In genomic region chr13:52454825-52455676, GRCh38 we compare ENCODE assay signal across 1 cellular context.
TF ChIP-seq lines count a peak whose summit lies in the region.

A gene with protein sequence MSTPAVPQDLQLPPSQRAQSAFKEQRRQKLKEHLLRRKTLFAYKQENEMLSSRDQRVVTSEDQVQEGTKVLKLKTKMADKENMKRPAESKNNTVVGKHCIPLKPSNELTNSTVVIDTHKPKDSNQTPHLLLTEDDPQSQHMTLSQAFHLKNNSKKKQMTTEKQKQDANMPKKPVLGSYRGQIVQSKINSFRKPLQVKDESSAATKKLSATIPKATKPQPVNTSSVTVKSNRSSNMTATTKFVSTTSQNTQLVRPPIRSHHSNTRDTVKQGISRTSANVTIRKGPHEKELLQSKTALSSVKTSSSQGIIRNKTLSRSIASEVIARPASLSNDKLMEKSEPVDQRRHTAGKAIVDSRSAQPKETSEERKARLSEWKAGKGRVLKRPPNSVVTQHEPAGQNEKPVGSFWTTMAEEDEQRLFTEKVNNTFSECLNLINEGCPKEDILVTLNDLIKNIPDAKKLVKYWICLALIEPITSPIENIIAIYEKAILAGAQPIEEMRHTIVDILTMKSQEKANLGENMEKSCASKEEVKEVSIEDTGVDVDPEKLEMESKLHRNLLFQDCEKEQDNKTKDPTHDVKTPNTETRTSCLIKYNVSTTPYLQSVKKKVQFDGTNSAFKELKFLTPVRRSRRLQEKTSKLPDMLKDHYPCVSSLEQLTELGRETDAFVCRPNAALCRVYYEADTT (plus strand): TSS chr13:52455478. CDS start chr13:52455557, 79 bp downstream.

TF ChIP-seq in HepG2, 621 proteins besides CTCF, POLR2A, EP300 and RAD21 (continued from another document and continues in another):
- TF ChIP-seq, protein P1, sequence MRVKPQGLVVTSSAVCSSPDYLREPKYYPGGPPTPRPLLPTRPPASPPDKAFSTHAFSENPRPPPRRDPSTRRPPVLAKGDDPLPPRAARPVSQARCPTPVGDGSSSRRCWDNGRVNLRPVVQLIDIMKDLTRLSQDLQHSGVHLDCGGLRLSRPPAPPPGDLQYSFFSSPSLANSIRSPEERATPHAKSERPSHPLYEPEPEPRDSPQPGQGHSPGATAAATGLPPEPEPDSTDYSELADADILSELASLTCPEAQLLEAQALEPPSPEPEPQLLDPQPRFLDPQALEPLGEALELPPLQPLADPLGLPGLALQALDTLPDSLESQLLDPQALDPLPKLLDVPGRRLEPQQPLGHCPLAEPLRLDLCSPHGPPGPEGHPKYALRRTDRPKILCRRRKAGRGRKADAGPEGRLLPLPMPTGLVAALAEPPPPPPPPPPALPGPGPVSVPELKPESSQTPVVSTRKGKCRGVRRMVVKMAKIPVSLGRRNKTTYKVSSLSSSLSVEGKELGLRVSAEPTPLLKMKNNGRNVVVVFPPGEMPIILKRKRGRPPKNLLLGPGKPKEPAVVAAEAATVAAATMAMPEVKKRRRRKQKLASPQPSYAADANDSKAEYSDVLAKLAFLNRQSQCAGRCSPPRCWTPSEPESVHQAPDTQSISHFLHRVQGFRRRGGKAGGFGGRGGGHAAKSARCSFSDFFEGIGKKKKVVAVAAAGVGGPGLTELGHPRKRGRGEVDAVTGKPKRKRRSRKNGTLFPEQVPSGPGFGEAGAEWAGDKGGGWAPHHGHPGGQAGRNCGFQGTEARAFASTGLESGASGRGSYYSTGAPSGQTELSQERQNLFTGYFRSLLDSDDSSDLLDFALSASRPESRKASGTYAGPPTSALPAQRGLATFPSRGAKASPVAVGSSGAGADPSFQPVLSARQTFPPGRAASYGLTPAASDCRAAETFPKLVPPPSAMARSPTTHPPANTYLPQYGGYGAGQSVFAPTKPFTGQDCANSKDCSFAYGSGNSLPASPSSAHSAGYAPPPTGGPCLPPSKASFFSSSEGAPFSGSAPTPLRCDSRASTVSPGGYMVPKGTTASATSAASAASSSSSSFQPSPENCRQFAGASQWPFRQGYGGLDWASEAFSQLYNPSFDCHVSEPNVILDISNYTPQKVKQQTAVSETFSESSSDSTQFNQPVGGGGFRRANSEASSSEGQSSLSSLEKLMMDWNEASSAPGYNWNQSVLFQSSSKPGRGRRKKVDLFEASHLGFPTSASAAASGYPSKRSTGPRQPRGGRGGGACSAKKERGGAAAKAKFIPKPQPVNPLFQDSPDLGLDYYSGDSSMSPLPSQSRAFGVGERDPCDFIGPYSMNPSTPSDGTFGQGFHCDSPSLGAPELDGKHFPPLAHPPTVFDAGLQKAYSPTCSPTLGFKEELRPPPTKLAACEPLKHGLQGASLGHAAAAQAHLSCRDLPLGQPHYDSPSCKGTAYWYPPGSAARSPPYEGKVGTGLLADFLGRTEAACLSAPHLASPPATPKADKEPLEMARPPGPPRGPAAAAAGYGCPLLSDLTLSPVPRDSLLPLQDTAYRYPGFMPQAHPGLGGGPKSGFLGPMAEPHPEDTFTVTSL (CRISPR knock-in tag; IDR thresholded peaks at IDR 0.05; ENCODE audit: borderline replicate concordance) = no peak
- TF ChIP-seq, protein P2, sequence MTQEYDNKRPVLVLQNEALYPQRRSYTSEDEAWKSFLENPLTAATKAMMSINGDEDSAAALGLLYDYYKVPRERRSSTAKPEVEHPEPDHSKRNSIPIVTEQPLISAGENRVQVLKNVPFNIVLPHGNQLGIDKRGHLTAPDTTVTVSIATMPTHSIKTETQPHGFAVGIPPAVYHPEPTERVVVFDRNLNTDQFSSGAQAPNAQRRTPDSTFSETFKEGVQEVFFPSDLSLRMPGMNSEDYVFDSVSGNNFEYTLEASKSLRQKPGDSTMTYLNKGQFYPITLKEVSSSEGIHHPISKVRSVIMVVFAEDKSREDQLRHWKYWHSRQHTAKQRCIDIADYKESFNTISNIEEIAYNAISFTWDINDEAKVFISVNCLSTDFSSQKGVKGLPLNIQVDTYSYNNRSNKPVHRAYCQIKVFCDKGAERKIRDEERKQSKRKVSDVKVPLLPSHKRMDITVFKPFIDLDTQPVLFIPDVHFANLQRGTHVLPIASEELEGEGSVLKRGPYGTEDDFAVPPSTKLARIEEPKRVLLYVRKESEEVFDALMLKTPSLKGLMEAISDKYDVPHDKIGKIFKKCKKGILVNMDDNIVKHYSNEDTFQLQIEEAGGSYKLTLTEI (CRISPR knock-in tag; conservative IDR thresholded peaks at IDR 0.05) = no peak
- TF ChIP-seq ZNF503 (CRISPR knock-in tag; IDR thresholded peaks at IDR 0.05) = no peak
- 0 out of 2 replicates have a peak, but pooled peaks have one; percentile 58 for TF ChIP-seq ZNF543 (CRISPR knock-in tag; IDR thresholded peaks at IDR 0.05)
- TF ChIP-seq TAF1 (CRISPR knock-in tag; IDR thresholded peaks at IDR 0.05) = peak; percentile 86
- TF ChIP-seq FOXA3 (CRISPR knock-in tag; IDR thresholded peaks at IDR 0.05) = no peak
- no peak for TF ChIP-seq IKZF4 (CRISPR knock-in tag; IDR thresholded peaks at IDR 0.05; ENCODE audit: borderline replicate concordance, low read depth, not compliant biosample characterization)
- no peak for TF ChIP-seq RARG (CRISPR knock-in tag; IDR thresholded peaks at IDR 0.05; ENCODE audit: low read depth)
- TF ChIP-seq, protein P3, sequence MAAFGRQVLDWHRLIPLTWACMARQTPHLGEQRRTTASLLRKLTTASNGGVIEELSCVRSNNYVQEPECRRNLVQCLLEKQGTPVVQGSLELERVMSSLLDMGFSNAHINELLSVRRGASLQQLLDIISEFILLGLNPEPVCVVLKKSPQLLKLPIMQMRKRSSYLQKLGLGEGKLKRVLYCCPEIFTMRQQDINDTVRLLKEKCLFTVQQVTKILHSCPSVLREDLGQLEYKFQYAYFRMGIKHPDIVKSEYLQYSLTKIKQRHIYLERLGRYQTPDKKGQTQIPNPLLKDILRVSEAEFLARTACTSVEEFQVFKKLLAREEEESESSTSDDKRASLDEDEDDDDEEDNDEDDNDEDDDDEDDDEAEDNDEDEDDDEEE (CRISPR knock-in tag; IDR thresholded peaks at IDR 0.05) = no peak
- TF ChIP-seq ZNF776 (CRISPR knock-in tag; IDR thresholded peaks at IDR 0.05) = peak; percentile 95
- no peak; the same call in 1 of the 2 replicates for TF ChIP-seq DNMT1 (CRISPR knock-in tag; IDR thresholded peaks at IDR 0.05)
- no peak for TF ChIP-seq HHEX (CRISPR knock-in tag; IDR thresholded peaks at IDR 0.05)
- TF ChIP-seq MBNL3 (CRISPR knock-in tag; conservative IDR thresholded peaks at IDR 0.05) = no peak
- TF ChIP-seq, protein P4, sequence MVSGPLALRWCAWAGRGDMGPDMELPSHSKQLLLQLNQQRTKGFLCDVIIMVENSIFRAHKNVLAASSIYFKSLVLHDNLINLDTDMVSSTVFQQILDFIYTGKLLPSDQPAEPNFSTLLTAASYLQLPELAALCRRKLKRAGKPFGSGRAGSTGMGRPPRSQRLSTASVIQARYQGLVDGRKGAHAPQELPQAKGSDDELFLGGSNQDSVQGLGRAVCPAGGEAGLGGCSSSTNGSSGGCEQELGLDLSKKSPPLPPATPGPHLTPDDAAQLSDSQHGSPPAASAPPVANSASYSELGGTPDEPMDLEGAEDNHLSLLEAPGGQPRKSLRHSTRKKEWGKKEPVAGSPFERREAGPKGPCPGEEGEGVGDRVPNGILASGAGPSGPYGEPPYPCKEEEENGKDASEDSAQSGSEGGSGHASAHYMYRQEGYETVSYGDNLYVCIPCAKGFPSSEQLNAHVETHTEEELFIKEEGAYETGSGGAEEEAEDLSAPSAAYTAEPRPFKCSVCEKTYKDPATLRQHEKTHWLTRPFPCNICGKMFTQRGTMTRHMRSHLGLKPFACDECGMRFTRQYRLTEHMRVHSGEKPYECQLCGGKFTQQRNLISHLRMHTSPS (CRISPR knock-in tag; IDR thresholded peaks at IDR 0.05; ENCODE audit: low read depth) = no peak
- no peak; the same call in 1 of the 2 replicates for TF ChIP-seq ZNF816 (CRISPR knock-in tag; IDR thresholded peaks at IDR 0.05; ENCODE audit: borderline replicate concordance)
- peak; percentile 76; the same call in 1 of the 2 replicates for TF ChIP-seq MED13 (CRISPR knock-in tag; IDR thresholded peaks at IDR 0.05)
- TF ChIP-seq HNRNPK (IDR thresholded peaks at IDR 0.05; ENCODE audit: low read depth, low read length, poor library complexity, severe bottlenecking) = no peak
- TF ChIP-seq, protein P5, sequence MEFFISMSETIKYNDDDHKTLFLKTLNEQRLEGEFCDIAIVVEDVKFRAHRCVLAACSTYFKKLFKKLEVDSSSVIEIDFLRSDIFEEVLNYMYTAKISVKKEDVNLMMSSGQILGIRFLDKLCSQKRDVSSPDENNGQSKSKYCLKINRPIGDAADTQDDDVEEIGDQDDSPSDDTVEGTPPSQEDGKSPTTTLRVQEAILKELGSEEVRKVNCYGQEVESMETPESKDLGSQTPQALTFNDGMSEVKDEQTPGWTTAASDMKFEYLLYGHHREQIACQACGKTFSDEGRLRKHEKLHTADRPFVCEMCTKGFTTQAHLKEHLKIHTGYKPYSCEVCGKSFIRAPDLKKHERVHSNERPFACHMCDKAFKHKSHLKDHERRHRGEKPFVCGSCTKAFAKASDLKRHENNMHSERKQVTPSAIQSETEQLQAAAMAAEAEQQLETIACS (CRISPR knock-in tag; IDR thresholded peaks at IDR 0.05) = no peak
- no peak for TF ChIP-seq ZBTB42 (CRISPR knock-in tag; IDR thresholded peaks at IDR 0.05)
- no peak; the same call in 1 of the 2 replicates for TF ChIP-seq ZNF615 (CRISPR knock-in tag; IDR thresholded peaks at IDR 0.05; ENCODE audit: borderline replicate concordance)
- 0 out of 2 replicates have a peak, but pooled peaks have one; percentile 67 for TF ChIP-seq ZNF383 (CRISPR knock-in tag; IDR thresholded peaks at IDR 0.05; ENCODE audit: borderline replicate concordance)
- no peak for TF ChIP-seq FOXJ3 (CRISPR knock-in tag; IDR thresholded peaks at IDR 0.05; ENCODE audit: borderline replicate concordance)
- TF ChIP-seq ARID5B (CRISPR knock-in tag; IDR thresholded peaks at IDR 0.05) = 0 out of 2 replicates have a peak, but pooled peaks have one; percentile 31
- no peak for TF ChIP-seq ZNF616 (CRISPR knock-in tag; IDR thresholded peaks at IDR 0.05; ENCODE audit: low read depth)
- TF ChIP-seq MATR3 (CRISPR knock-in tag; IDR thresholded peaks at IDR 0.05) = no peak
- no peak for TF ChIP-seq NONO (IDR thresholded peaks at IDR 0.05)
- TF ChIP-seq NONO (CRISPR knock-in tag; conservative IDR thresholded peaks at IDR 0.05) = peak; percentile 74
- TF ChIP-seq THAP8 (CRISPR knock-in tag; IDR thresholded peaks at IDR 0.05; ENCODE audit: borderline replicate concordance) = no peak
- TF ChIP-seq ZFP62 (CRISPR knock-in tag; IDR thresholded peaks at IDR 0.05) = no peak
- TF ChIP-seq NR0B2 (CRISPR knock-in tag; IDR thresholded peaks at IDR 0.05) = peak; percentile 90
- TF ChIP-seq IKZF5 (CRISPR knock-in tag; IDR thresholded peaks at IDR 0.05) = no peak
- peak; percentile 84; the same call in 1 of the 2 replicates for TF ChIP-seq SIN3A (IDR thresholded peaks at IDR 0.05; ENCODE audit: borderline replicate concordance, low read depth, low read length)
- no peak for TF ChIP-seq ZNF720 (CRISPR knock-in tag; IDR thresholded peaks at IDR 0.05)
- TF ChIP-seq HCFC1 (IDR thresholded peaks at IDR 0.05; ENCODE audit: low read depth, low read length) = no peak
